In the genomic region with DNA sequence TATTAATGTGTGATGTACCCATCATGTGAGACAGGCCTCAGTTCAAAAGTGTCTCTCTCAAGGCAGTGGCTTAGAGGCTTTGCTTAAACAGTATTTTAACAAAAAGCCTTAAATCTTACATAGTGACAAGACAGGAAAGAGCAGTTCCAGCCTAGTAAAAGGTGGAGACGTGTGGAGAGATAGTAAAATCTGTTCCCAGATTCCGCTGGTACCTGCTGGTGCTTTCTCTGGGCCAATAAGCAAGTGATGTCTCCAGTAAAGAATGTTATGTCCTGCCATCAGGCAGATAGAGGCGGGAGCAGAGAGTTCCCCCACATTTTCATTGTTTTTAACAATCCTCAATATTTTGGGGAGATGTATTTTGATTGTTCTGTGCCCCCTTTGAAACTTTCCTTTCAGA, we compare ENCODE assay signal across 16 cellular contexts.
DNase-seq lines count a peak whose midpoint lies in the region; ATAC-seq and TF ChIP-seq lines count a peak whose summit lies in the region.
"Had no signal": no experiment of that assay in that cellular context is flagged by ENCODE, and none has a peak within 500 bp of the region (broad histone marks: within the 10 kb centered on the region; RNA-seq: fewer than 3 reads in every experiment).

No MANE protein-coding gene starts in this region.

- H3K9me3 Mint-ChIP-seq in WTC11, result no peaks in the 10 kb centered on the region
- H3K9me3 Mint-ChIP-seq: CD14-positive monocyte; CD8-positive, alpha-beta T cell had no signal

- ATAC-seq in WTC11 (no peak), omental fat pad (ENCODE audit: low FRiP score) (peak; percentile 73), GM18498 (IDR thresholded peaks at IDR 0.05; ENCODE audit: unreplicated experiment) (no peak), HG03457 (IDR thresholded peaks at IDR 0.05; ENCODE audit: unreplicated experiment) (no peak), HG02973 (IDR thresholded peaks at IDR 0.05; ENCODE audit: unreplicated experiment) (no peak)
- ATAC-seq: A549; CD8-positive, alpha-beta T cell; HCT116 had no signal

- CTCF ChIA-PET in WTC11 (lab: Charles Lee), result interaction anchor here (0.6 kb wide), 1 partner anchor 37 kb away, joined by 3 read pairs; no protein-coding TSS in a partner anchor

- TF ChIP-seq CTCF in WTC11 (IDR thresholded peaks at IDR 0.05) (no peak), omental fat pad (IDR thresholded peaks at IDR 0.05) (no peak)

- peak overlapping the region; percentile 21; the same call in 1 of the 2 replicates for H3K27ac Mint-ChIP-seq in WTC11
- H3K27ac Mint-ChIP-seq: CD14-positive monocyte; CD8-positive, alpha-beta T cell had no signal

- H3K36me3 Mint-ChIP-seq in WTC11, result peaks cover 7% of the 10 kb centered on the region

- H3K4me3 Mint-ChIP-seq in WTC11, result no peak overlapping the region
- H3K4me3 Mint-ChIP-seq: CD14-positive monocyte; CD8-positive, alpha-beta T cell had no signal

- POLR2A ChIA-PET in WTC11 (lab: Charles Lee), result no interaction called here

- DNase-seq in WTC11 (ENCODE audit: low spot score) (no peak), left kidney (ENCODE audit: low read depth, low spot score) (peak; percentile 16), omental fat pad (ENCODE audit: low spot score) (no peak)
- DNase-seq: CD8-positive, alpha-beta T cell; COR-L47; DMS153; DMS79 treated with DMSO at 0.1 percent for 48 hours; EL; GDM1; IMR-90 had no signal

- H3K27me3 Mint-ChIP-seq in WTC11 (ENCODE audit: low read depth), result no peaks in the 10 kb centered on the region

- peaks cover 21% of the 10 kb centered on the region for H3K4me1 Mint-ChIP-seq in WTC11
- H3K4me1 Mint-ChIP-seq: CD14-positive monocyte had no signal

TF ChIP-seq in WTC11, 78 proteins besides CTCF, POLR2A, EP300 and RAD21:
- no peak for TF ChIP-seq TEAD4 (CRISPR knock-in tag; IDR thresholded peaks at IDR 0.05)
- TF ChIP-seq, protein P1, sequence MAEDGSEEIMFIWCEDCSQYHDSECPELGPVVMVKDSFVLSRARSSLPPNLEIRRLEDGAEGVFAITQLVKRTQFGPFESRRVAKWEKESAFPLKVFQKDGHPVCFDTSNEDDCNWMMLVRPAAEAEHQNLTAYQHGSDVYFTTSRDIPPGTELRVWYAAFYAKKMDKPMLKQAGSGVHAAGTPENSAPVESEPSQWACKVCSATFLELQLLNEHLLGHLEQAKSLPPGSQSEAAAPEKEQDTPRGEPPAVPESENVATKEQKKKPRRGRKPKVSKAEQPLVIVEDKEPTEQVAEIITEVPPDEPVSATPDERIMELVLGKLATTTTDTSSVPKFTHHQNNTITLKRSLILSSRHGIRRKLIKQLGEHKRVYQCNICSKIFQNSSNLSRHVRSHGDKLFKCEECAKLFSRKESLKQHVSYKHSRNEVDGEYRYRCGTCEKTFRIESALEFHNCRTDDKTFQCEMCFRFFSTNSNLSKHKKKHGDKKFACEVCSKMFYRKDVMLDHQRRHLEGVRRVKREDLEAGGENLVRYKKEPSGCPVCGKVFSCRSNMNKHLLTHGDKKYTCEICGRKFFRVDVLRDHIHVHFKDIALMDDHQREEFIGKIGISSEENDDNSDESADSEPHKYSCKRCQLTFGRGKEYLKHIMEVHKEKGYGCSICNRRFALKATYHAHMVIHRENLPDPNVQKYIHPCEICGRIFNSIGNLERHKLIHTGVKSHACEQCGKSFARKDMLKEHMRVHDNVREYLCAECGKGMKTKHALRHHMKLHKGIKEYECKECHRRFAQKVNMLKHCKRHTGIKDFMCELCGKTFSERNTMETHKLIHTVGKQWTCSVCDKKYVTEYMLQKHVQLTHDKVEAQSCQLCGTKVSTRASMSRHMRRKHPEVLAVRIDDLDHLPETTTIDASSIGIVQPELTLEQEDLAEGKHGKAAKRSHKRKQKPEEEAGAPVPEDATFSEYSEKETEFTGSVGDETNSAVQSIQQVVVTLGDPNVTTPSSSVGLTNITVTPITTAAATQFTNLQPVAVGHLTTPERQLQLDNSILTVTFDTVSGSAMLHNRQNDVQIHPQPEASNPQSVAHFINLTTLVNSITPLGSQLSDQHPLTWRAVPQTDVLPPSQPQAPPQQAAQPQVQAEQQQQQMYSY (CRISPR knock-in tag; IDR thresholded peaks at IDR 0.05), result no peak
- TF ChIP-seq SMAD4 (CRISPR knock-in tag; IDR thresholded peaks at IDR 0.05), result no peak
- TF ChIP-seq, protein P2, sequence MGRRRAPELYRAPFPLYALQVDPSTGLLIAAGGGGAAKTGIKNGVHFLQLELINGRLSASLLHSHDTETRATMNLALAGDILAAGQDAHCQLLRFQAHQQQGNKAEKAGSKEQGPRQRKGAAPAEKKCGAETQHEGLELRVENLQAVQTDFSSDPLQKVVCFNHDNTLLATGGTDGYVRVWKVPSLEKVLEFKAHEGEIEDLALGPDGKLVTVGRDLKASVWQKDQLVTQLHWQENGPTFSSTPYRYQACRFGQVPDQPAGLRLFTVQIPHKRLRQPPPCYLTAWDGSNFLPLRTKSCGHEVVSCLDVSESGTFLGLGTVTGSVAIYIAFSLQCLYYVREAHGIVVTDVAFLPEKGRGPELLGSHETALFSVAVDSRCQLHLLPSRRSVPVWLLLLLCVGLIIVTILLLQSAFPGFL (CRISPR knock-in tag; IDR thresholded peaks at IDR 0.05; ENCODE audit: borderline replicate concordance), result no peak
- TF ChIP-seq FOXK1 (CRISPR knock-in tag; IDR thresholded peaks at IDR 0.05), result no peak
- TF ChIP-seq, protein P3, sequence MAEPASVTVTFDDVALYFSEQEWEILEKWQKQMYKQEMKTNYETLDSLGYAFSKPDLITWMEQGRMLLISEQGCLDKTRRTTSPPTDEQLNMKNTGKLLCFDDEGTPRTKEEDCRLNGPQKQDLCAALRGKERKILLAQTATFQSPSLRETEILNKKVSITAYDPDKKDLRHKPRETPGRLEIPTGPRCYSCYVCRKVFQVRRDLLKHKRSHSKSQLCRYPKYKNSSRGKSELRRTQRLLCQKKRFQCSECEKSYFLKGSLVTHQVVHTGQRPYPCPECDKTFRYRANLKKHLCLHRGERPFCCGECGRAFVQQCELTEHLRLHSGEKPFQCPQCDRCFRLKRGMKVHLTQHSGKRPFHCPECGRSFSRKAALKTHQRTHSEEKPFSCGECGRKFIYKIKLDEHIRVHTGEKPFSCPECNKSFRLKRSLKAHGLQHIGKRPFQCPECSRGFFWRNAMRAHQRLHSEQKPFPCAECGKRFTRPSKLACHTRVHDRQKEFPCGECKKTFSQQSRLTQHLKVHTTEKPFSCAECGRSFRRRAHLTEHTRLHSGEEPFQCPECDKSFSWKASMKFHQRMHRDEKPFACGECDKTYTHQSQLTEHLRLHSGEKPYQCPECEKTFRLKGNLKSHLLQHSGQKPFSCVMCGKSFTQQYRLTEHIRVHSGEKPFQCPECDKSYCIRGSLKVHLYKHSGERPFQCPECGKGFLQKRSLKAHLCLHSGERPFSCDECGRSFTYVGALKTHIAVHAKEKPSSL (CRISPR knock-in tag; conservative IDR thresholded peaks at IDR 0.05), result no peak
- no peak for TF ChIP-seq TEAD1 (CRISPR knock-in tag; IDR thresholded peaks at IDR 0.05)
- TF ChIP-seq ZNF121 (CRISPR knock-in tag; IDR thresholded peaks at IDR 0.05), result no peak
- no peak for TF ChIP-seq ZNF423 (CRISPR knock-in tag; IDR thresholded peaks at IDR 0.05)
- TF ChIP-seq, protein P4, sequence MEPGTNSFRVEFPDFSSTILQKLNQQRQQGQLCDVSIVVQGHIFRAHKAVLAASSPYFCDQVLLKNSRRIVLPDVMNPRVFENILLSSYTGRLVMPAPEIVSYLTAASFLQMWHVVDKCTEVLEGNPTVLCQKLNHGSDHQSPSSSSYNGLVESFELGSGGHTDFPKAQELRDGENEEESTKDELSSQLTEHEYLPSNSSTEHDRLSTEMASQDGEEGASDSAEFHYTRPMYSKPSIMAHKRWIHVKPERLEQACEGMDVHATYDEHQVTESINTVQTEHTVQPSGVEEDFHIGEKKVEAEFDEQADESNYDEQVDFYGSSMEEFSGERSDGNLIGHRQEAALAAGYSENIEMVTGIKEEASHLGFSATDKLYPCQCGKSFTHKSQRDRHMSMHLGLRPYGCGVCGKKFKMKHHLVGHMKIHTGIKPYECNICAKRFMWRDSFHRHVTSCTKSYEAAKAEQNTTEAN (CRISPR knock-in tag; IDR thresholded peaks at IDR 0.05), result no peak
- TF ChIP-seq ZNF138 (CRISPR knock-in tag; conservative IDR thresholded peaks at IDR 0.05), result no peak
